In genomic region chr1:59128239-59128736, GRCh38 we compare ENCODE assay signal across 1 cellular context.
TF ChIP-seq lines count a peak whose summit lies in the region.

No MANE protein-coding gene starts in this region.

TF ChIP-seq in GM23338, 12 proteins besides CTCF, POLR2A, EP300 and RAD21 (continued from another document):
- TF ChIP-seq, protein P1, sequence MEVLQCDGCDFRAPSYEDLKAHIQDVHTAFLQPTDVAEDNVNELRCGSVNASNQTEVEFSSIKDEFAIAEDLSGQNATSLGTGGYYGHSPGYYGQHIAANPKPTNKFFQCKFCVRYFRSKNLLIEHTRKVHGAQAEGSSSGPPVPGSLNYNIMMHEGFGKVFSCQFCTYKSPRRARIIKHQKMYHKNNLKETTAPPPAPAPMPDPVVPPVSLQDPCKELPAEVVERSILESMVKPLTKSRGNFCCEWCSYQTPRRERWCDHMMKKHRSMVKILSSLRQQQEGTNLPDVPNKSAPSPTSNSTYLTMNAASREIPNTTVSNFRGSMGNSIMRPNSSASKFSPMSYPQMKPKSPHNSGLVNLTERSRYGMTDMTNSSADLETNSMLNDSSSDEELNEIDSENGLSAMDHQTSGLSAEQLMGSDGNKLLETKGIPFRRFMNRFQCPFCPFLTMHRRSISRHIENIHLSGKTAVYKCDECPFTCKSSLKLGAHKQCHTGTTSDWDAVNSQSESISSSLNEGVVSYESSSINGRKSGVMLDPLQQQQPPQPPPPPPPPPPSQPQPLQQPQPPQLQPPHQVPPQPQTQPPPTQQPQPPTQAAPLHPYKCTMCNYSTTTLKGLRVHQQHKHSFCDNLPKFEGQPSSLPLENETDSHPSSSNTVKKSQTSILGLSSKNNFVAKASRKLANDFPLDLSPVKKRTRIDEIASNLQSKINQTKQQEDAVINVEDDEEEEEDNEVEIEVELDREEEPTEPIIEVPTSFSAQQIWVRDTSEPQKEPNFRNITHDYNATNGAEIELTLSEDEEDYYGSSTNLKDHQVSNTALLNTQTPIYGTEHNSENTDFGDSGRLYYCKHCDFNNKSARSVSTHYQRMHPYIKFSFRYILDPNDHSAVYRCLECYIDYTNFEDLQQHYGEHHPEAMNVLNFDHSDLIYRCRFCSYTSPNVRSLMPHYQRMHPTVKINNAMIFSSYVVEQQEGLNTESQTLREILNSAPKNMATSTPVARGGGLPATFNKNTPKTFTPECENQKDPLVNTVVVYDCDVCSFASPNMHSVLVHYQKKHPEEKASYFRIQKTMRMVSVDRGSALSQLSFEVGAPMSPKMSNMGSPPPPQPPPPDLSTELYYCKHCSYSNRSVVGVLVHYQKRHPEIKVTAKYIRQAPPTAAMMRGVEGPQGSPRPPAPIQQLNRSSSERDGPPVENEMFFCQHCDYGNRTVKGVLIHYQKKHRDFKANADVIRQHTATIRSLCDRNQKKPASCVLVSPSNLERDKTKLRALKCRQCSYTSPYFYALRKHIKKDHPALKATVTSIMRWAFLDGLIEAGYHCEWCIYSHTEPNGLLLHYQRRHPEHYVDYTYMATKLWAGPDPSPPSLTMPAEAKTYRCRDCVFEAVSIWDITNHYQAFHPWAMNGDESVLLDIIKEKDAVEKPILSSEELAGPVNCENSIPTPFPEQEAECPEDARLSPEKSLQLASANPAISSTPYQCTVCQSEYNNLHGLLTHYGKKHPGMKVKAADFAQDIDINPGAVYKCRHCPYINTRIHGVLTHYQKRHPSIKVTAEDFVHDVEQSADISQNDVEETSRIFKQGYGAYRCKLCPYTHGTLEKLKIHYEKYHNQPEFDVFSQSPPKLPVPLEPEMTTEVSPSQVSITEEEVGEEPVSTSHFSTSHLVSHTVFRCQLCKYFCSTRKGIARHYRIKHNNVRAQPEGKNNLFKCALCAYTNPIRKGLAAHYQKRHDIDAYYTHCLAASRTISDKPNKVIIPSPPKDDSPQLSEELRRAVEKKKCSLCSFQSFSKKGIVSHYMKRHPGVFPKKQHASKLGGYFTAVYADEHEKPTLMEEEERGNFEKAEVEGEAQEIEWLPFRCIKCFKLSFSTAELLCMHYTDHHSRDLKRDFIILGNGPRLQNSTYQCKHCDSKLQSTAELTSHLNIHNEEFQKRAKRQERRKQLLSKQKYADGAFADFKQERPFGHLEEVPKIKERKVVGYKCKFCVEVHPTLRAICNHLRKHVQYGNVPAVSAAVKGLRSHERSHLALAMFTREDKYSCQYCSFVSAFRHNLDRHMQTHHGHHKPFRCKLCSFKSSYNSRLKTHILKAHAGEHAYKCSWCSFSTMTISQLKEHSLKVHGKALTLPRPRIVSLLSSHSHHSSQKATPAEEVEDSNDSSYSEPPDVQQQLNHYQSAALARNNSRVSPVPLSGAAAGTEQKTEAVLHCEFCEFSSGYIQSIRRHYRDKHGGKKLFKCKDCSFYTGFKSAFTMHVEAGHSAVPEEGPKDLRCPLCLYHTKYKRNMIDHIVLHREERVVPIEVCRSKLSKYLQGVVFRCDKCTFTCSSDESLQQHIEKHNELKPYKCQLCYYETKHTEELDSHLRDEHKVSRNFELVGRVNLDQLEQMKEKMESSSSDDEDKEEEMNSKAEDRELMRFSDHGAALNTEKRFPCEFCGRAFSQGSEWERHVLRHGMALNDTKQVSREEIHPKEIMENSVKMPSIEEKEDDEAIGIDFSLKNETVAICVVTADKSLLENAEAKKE (CRISPR knock-in tag; IDR thresholded peaks at IDR 0.05) = no peak
- TF ChIP-seq NANOG (IDR thresholded peaks at IDR 0.05; ENCODE audit: borderline replicate concordance) = no peak
- no peak for TF ChIP-seq ZNF331 (CRISPR knock-in tag; IDR thresholded peaks at IDR 0.05; ENCODE audit: low read depth)
- TF ChIP-seq POLR2AphosphoS5 (IDR thresholded peaks at IDR 0.05; ENCODE audit: low read depth) = no peak
- no peak for TF ChIP-seq JUNB (IDR thresholded peaks at IDR 0.05; ENCODE audit: unreplicated experiment)
- no peak for TF ChIP-seq EZH2 (IDR thresholded peaks at IDR 0.05; ENCODE audit: low read depth, unreplicated experiment)
- no peak for TF ChIP-seq ZNF114 (CRISPR knock-in tag; IDR thresholded peaks at IDR 0.05)
- TF ChIP-seq CREB1 (CRISPR knock-in tag; IDR thresholded peaks at IDR 0.05; ENCODE audit: low read depth) = no peak
TF ChIP-seq in GM23338: peak in this region for 0.
